Comparison of ENCODE assay signal across 16 cellular contexts in genomic region chr14:101233016-101233355, GRCh38.
"Had no signal": no experiment of that assay in that cellular context is flagged by ENCODE, and none has a peak within 500 bp of the region (broad histone marks: within the 10 kb centered on the region; RNA-seq: fewer than 3 reads in every experiment).

No MANE protein-coding gene starts in this region.

- H3K4me1 Mint-ChIP-seq: activated CD4-positive, alpha-beta T cell treated with anti-CD3 and anti-CD28 coated beads, Interleukin-2, amount 10 ng/mL, durations not matched to agents 24 days and 14 days; activated naive CD8-positive, alpha-beta T cell treated with anti-CD3 and anti-CD28 coated beads for 36 hours; immature natural killer cell; naive thymus-derived CD8-positive, alpha-beta T cell; stimulated activated effector memory CD8-positive, alpha-beta T cell treated with anti-CD3 and anti-CD28 coated beads, Interleukin-12 subunit alpha, Interleukin-12 subunit beta, amount 100 ng/mL, for 72 hours had no signal

- H3K4me1 ChIP-seq: thyroid gland had no signal

- H3K4me3 ChIP-seq: thyroid gland had no signal

- H3K9me3 ChIP-seq: thyroid gland had no signal

- H3K9me3 Mint-ChIP-seq: activated CD4-positive, alpha-beta T cell treated with anti-CD3 and anti-CD28 coated beads, Interleukin-2, amount 10 ng/mL, durations not matched to agents 24 days and 14 days; activated naive CD8-positive, alpha-beta T cell treated with anti-CD3 and anti-CD28 coated beads for 36 hours; activated T-cell treated with anti-CD3 and anti-CD28 coated beads, Interleukin-2, amount 50 U/mL, for 72 hours; dendritic cell treated with granulocyte-macrophage colony-stimulating factor and Interleukin-4, amounts not matched to agents 40 ng/mL and 50 ng/mL, for 4 days; effector memory CD8-positive, alpha-beta T cell; immature natural killer cell; naive thymus-derived CD8-positive, alpha-beta T cell; stimulated activated effector memory CD8-positive, alpha-beta T cell treated with anti-CD3 and anti-CD28 coated beads, Interleukin-12 subunit alpha, Interleukin-12 subunit beta, amount 100 ng/mL, for 72 hours had no signal

- H3K27me3 Mint-ChIP-seq: activated CD4-positive, alpha-beta T cell treated with anti-CD3 and anti-CD28 coated beads, Interleukin-2, amount 10 ng/mL, durations not matched to agents 24 days and 14 days had no signal

- H3K36me3 Mint-ChIP-seq: activated naive CD8-positive, alpha-beta T cell treated with anti-CD3 and anti-CD28 coated beads for 36 hours; immature natural killer cell; naive thymus-derived CD8-positive, alpha-beta T cell; stimulated activated effector memory CD8-positive, alpha-beta T cell treated with anti-CD3 and anti-CD28 coated beads, Interleukin-12 subunit alpha, Interleukin-12 subunit beta, amount 100 ng/mL, for 72 hours had no signal

- H3K27me3 ChIP-seq: brain microvascular endothelial cell, thyroid gland had no signal

- H3K36me3 ChIP-seq: brain microvascular endothelial cell, thyroid gland had no signal

- FAIRE-seq: frontal cortex had no signal

- ATAC-seq: activated CD8-positive, alpha-beta T cell treated with anti-CD3 and anti-CD28 coated beads, Interleukin-2, amount 10 ng/mL, durations not matched to agents 7 days and 5 days; activated T-cell treated with anti-CD3 and anti-CD28 coated beads, Interleukin-2, amount 50 U/mL, for 72 hours; effector memory CD8-positive, alpha-beta T cell; naive thymus-derived CD8-positive, alpha-beta T cell; stimulated activated effector memory CD8-positive, alpha-beta T cell treated with anti-CD3 and anti-CD28 coated beads, Interleukin-12 subunit alpha, Interleukin-12 subunit beta, amount 100 ng/mL, for 72 hours had no signal

- H3K4me3 Mint-ChIP-seq: activated CD4-positive, alpha-beta T cell treated with anti-CD3 and anti-CD28 coated beads, Interleukin-2, amount 10 ng/mL, durations not matched to agents 24 days and 14 days; activated CD8-positive, alpha-beta T cell treated with anti-CD3 and anti-CD28 coated beads, Interleukin-2, amount 10 ng/mL, durations not matched to agents 7 days and 5 days; activated naive CD8-positive, alpha-beta T cell treated with anti-CD3 and anti-CD28 coated beads for 36 hours; activated T-cell treated with anti-CD3 and anti-CD28 coated beads, Interleukin-2, amount 50 U/mL, for 72 hours; dendritic cell treated with granulocyte-macrophage colony-stimulating factor and Interleukin-4, amounts not matched to agents 40 ng/mL and 50 ng/mL, for 4 days; effector memory CD8-positive, alpha-beta T cell; immature natural killer cell; naive thymus-derived CD8-positive, alpha-beta T cell; stimulated activated effector memory CD8-positive, alpha-beta T cell treated with anti-CD3 and anti-CD28 coated beads, Interleukin-12 subunit alpha, Interleukin-12 subunit beta, amount 100 ng/mL, for 72 hours had no signal

- H3K27ac ChIP-seq: brain microvascular endothelial cell, epithelial cell of prostate, thyroid gland had no signal

- DNase-seq: activated CD4-positive, alpha-beta T cell treated with anti-CD3 and anti-CD28 coated beads, Interleukin-2, amount 10 ng/mL, durations not matched to agents 24 days and 14 days; activated CD4-positive, CD25-positive, alpha-beta regulatory T cell; activated CD8-positive, alpha-beta T cell treated with anti-CD3 and anti-CD28 coated beads, Interleukin-2, amount 10 ng/mL, durations not matched to agents 7 days and 5 days; activated gamma-delta T cell; activated naive CD8-positive, alpha-beta T cell treated with anti-CD3 and anti-CD28 coated beads for 36 hours; activated T-cell treated with anti-CD3 and anti-CD28 coated beads, Interleukin-2, amount 50 U/mL, for 72 hours; amygdala; brain microvascular endothelial cell; effector memory CD8-positive, alpha-beta T cell; immature natural killer cell had no signal

- H3K27ac Mint-ChIP-seq: activated CD4-positive, alpha-beta T cell treated with anti-CD3 and anti-CD28 coated beads, Interleukin-2, amount 10 ng/mL, durations not matched to agents 24 days and 14 days; activated CD8-positive, alpha-beta T cell treated with anti-CD3 and anti-CD28 coated beads, Interleukin-2, amount 10 ng/mL, durations not matched to agents 7 days and 5 days; activated naive CD8-positive, alpha-beta T cell treated with anti-CD3 and anti-CD28 coated beads for 36 hours; activated T-cell treated with anti-CD3 and anti-CD28 coated beads, Interleukin-2, amount 50 U/mL, for 72 hours; dendritic cell treated with granulocyte-macrophage colony-stimulating factor and Interleukin-4, amounts not matched to agents 40 ng/mL and 50 ng/mL, for 4 days; effector memory CD8-positive, alpha-beta T cell; immature natural killer cell; stimulated activated effector memory CD8-positive, alpha-beta T cell treated with anti-CD3 and anti-CD28 coated beads, Interleukin-12 subunit alpha, Interleukin-12 subunit beta, amount 100 ng/mL, for 72 hours had no signal
